ENCODE assay signal across 12 cellular contexts in genomic region chr6:162964703-162965140, GRCh38.
A peak's percentile ranks its signal among the peaks of the same experiment; 100 is the strongest.
DNase-seq lines count a peak whose midpoint lies in the region; ATAC-seq and TF ChIP-seq lines count a peak whose summit lies in the region.
"Had no signal": no experiment of that assay in that cellular context is flagged by ENCODE, and none has a peak within 500 bp of the region (broad histone marks: within the 10 kb centered on the region; RNA-seq: fewer than 3 reads in every experiment).

No MANE protein-coding gene starts in this region.

- no peaks in the 10 kb centered on the region for H3K27me3 Mint-ChIP-seq in activated naive CD4-positive, alpha-beta T cell treated with anti-CD3 and anti-CD28 coated beads, Interleukin-2, amount 10 ng/mL, durations not matched to agents 7 days and 5 days

- H3K4me1 Mint-ChIP-seq in activated naive CD4-positive, alpha-beta T cell treated with anti-CD3 and anti-CD28 coated beads, Interleukin-2, amount 10 ng/mL, durations not matched to agents 7 days and 5 days: no peaks in the 10 kb centered on the region

- H3K9me3 Mint-ChIP-seq in activated naive CD4-positive, alpha-beta T cell treated with anti-CD3 and anti-CD28 coated beads, Interleukin-2, amount 10 ng/mL, durations not matched to agents 7 days and 5 days: peaks cover 19% of the 10 kb centered on the region

- ATAC-seq in gastroesophageal sphincter (peak; percentile 61), GM21529 (IDR thresholded peaks at IDR 0.05; ENCODE audit: unreplicated experiment) (no peak)

- no peak for TF ChIP-seq EP300 in gastroesophageal sphincter (IDR thresholded peaks at IDR 0.05)

- H3K36me3 Mint-ChIP-seq in activated naive CD4-positive, alpha-beta T cell treated with anti-CD3 and anti-CD28 coated beads, Interleukin-2, amount 10 ng/mL, durations not matched to agents 7 days and 5 days: no peaks in the 10 kb centered on the region

- H3K36me3 ChIP-seq in SK-N-MC (ENCODE audit: insufficient read depth, low read length): no peaks in the 10 kb centered on the region
- no peaks in the 10 kb centered on the region for H3K36me3 ChIP-seq in gastroesophageal sphincter
- H3K36me3 ChIP-seq: spleen had no signal

- H3K27ac ChIP-seq in SK-N-MC (no peak overlapping the region), gastroesophageal sphincter (no peak overlapping the region)

- TF ChIP-seq CTCF in gastroesophageal sphincter (IDR thresholded peaks at IDR 0.05): no peak

- H3K9me3 ChIP-seq in SK-N-MC (ENCODE audit: low read depth, low read length) (no peaks in the 10 kb centered on the region), gastroesophageal sphincter (no peaks in the 10 kb centered on the region)

- no peak overlapping the region for H3K4me3 Mint-ChIP-seq in activated naive CD4-positive, alpha-beta T cell treated with anti-CD3 and anti-CD28 coated beads, Interleukin-2, amount 10 ng/mL, durations not matched to agents 7 days and 5 days

- DNase-seq in GM04504 (ENCODE audit: low read depth) (peak; percentile 100), SK-N-MC (ENCODE audit: low read depth, low spot score) (peak; percentile 1), renal cortical epithelial cell (ENCODE audit: low read depth) (peak; percentile 48), NCI-H82 (lab: John Stamatoyannopoulos, UW) (no peak), NCI-H1092 (lab: John Stamatoyannopoulos, UW) (no peak)
- DNase-seq in activated naive CD4-positive, alpha-beta T cell treated with anti-CD3 and anti-CD28 coated beads, Interleukin-2, amount 10 ng/mL, durations not matched to agents 7 days and 5 days: no peak
- DNase-seq: cortex of kidney; MV-4-11; spleen; stimulated activated naive CD4-positive, alpha-beta T cell had no signal

- H3K9ac ChIP-seq in SK-N-MC (ENCODE audit: insufficient read length): no peak overlapping the region

- no peak overlapping the region for H3K27ac Mint-ChIP-seq in activated naive CD4-positive, alpha-beta T cell treated with anti-CD3 and anti-CD28 coated beads, Interleukin-2, amount 10 ng/mL, durations not matched to agents 7 days and 5 days

- no peaks in the 10 kb centered on the region for H3K27me3 ChIP-seq in gastroesophageal sphincter
- H3K27me3 ChIP-seq: spleen had no signal

- no peaks in the 10 kb centered on the region for H3K4me1 ChIP-seq in gastroesophageal sphincter
- H3K4me1 ChIP-seq: spleen had no signal

- no peak overlapping the region for H3K4me3 ChIP-seq in SK-N-MC
- H3K4me3 ChIP-seq in gastroesophageal sphincter: no peak overlapping the region
- H3K4me3 ChIP-seq: spleen had no signal

- 25 to 41% methylated on average over 5 of the region's 5 CpGs for WGBS in gastroesophageal sphincter (ENCODE audit: low coverage in 1 of 2), 2 donors

- CTCF ChIA-PET in activated naive CD4-positive, alpha-beta T cell treated with anti-CD3 and anti-CD28 coated beads, Interleukin-2, amount 10 ng/mL, durations not matched to agents 7 days and 5 days (lab: Charles Lee): no interaction called here

- TF ChIP-seq POLR2A in gastroesophageal sphincter (IDR thresholded peaks at IDR 0.05): no peak

Comparison
In these comparisons a context has a peak if more than half of its experiments do, and no peak if none do; other contexts are left out.
1. DNase-seq: peak in GM04504 (single experiment), SK-N-MC (single experiment) and renal cortical epithelial cell (single experiment); none in NCI-H82 (single experiment), NCI-H1092 (single experiment) and activated naive CD4-positive, alpha-beta T cell treated with anti-CD3 and anti-CD28 coated beads, Interleukin-2, amount 10 ng/mL, durations not matched to agents 7 days and 5 days (single experiment).